ENCODE assay signal across 28 cellular contexts in genomic region chr3:38626171-38626570, GRCh38. TPM values are rescaled to one million over a fixed set of nuclear protein-coding genes. Genes with fewer than 3 reads are reported as not detected.
DNase-seq lines count a peak whose midpoint lies in the region; ATAC-seq, FAIRE-seq and TF ChIP-seq lines count a peak whose summit lies in the region.
"Had no signal": no experiment of that assay in that cellular context is flagged by ENCODE, and none has a peak within 500 bp of the region (broad histone marks: within the 10 kb centered on the region; RNA-seq: fewer than 3 reads in every experiment).

No MANE protein-coding gene starts in this region.

- H3K79me1 ChIP-seq in neuronal stem cell (ENCODE audit: low read depth, low read length), result no peaks in the 10 kb centered on the region

- H4K20me1 ChIP-seq in HCT116 (ENCODE audit: insufficient read depth), result no peaks in the 10 kb centered on the region
- H4K20me1 ChIP-seq: BLaER1 treated with 17β-estradiol and CSF1 and Interleukin-3, amounts not matched to agents 10 nM and 100 nM had no signal

- H4K8ac ChIP-seq in neuronal stem cell (ENCODE audit: low read depth, low read length), result no peak overlapping the region

- TF ChIP-seq CTCF in HCT116 (IDR thresholded peaks at IDR 0.05 in 2 of 3, conservative IDR thresholded peaks at IDR 0.05 in 1 of 3; ENCODE audit: borderline replicate concordance in 1 of 3, insufficient read depth in 1 of 3, low read depth in 2 of 3, low read length in 2 of 3), result no peak
- TF ChIP-seq CTCF in RWPE2 (IDR thresholded peaks at IDR 0.05; ENCODE audit: poor library complexity, severe bottlenecking), result no peak
- TF ChIP-seq CTCF in natural killer cell (IDR thresholded peaks at IDR 0.05), result no peak

- H3K36me3 ChIP-seq in HCT116 (ENCODE audit: control insufficient read depth in 1 of 2, insufficient read depth in 2 of 2, low read length in 2 of 2) (no peaks in the 10 kb centered on the region), RWPE2 (ENCODE audit: low read depth) (no peaks in the 10 kb centered on the region), neuronal stem cell (replicated peaks in 1 of 2; ENCODE audit: control insufficient read depth in 2 of 2, insufficient read depth in 2 of 2, low read length in 2 of 2) (no peaks in the 10 kb centered on the region)
- H3K36me3 ChIP-seq: BLaER1 treated with 17β-estradiol and CSF1 and Interleukin-3, amounts not matched to agents 10 nM and 100 nM had no signal

- CTCF ChIA-PET in HCT116 (lab: Charles Lee), result no interaction called here

- H3K27me3 ChIP-seq in HCT116 (ENCODE audit: insufficient read depth, low read length), result no peaks in the 10 kb centered on the region
- no peaks in the 10 kb centered on the region for H3K27me3 ChIP-seq in RWPE2 (ENCODE audit: insufficient read depth, poor library complexity, severe bottlenecking)
- peaks cover 0 to 50% (median 0%) of the 10 kb centered on the region in 3 experiments for H3K27me3 ChIP-seq in neuronal stem cell (ENCODE audit: control insufficient read depth in 3 of 3, insufficient read depth in 3 of 3, low read depth in 1 of 3, low read length in 3 of 3)
- H3K27me3 ChIP-seq: BLaER1 treated with 17β-estradiol and CSF1 and Interleukin-3, amounts not matched to agents 10 nM and 100 nM had no signal

- no peak for TF ChIP-seq RAD21 in HCT116 (IDR thresholded peaks at IDR 0.05; ENCODE audit: low read depth)

- ATAC-seq in HCT116 (peak; percentile 26; the same call in 1 of the 2 replicates), RWPE2 (ENCODE audit: low read depth) (peak; percentile 17; the same call in 1 of the 3 replicates), esophagus mucosa (peak; percentile 31), natural killer cell (no peak)
- ATAC-seq: A549, GM12878 had no signal

- H3K4me3 ChIP-seq in HCT116 (replicated peaks in 1 of 2; ENCODE audit: low read depth in 1 of 2, low read length in 2 of 2) (no peak overlapping the region), RWPE2 (ENCODE audit: severe bottlenecking) (no peak overlapping the region), neuronal stem cell (ENCODE audit: low read length in 2 of 2) (no peak overlapping the region)
- H3K4me3 ChIP-seq: A549; BLaER1 treated with 17β-estradiol and CSF1 and Interleukin-3, amounts not matched to agents 10 nM and 100 nM; GM12878 had no signal

- no peaks in the 10 kb centered on the region for H3K79me2 ChIP-seq in HCT116 (ENCODE audit: insufficient read depth, low read length)

- H3K27me3 Mint-ChIP-seq in natural killer cell (ENCODE audit: low read depth in 2 of 2), result no peaks in the 10 kb centered on the region
- H3K27me3 Mint-ChIP-seq: CD4-positive, alpha-beta memory T cell; CD4-positive, CD25-positive, alpha-beta regulatory T cell had no signal

- no peak overlapping the region for H3K18ac ChIP-seq in neuronal stem cell (ENCODE audit: low read length)

- intact Hi-C loops in HCT116 (cut with micrococcal nuclease), result no loop called here
- intact Hi-C loops in natural killer cell (cut with micrococcal nuclease), result no loop called here

- no CpG with 5 or more reads among the region's 5 CpGs for WGBS in neuronal stem cell (ENCODE audit: extremely low coverage in 2 of 2, insufficient read length in 2 of 2, insufficient replicate concordance in 1 of 2), 2 donors

- DNase-seq in HCT116 (ENCODE audit: low read depth, low spot score), result no peak
- no peak for DNase-seq in RWPE2 (ENCODE audit: low spot score)
- no peak for DNase-seq in neuronal stem cell (ENCODE audit: low spot score)
- no peak for DNase-seq in natural killer cell
- no peak for DNase-seq in frontal cortex (ENCODE audit: low spot score in 2 of 2)
- DNase-seq in activated gamma-delta T cell treated with Interleukin-2 at 50 U/mL for 16 hours, result no peak
- DNase-seq in amniotic stem cell (lab: John Stamatoyannopoulos, UW), result no peak
- DNase-seq: AML-193; CD4-positive, alpha-beta memory T cell; CD4-positive, CD25-positive, alpha-beta regulatory T cell; CD8-positive, alpha-beta memory T cell; COR-L47; DMS 273 treated with DMSO at 0.1 percent for 48 hours; DMS153; DMS53; DMS79; DND-41; EL; GDM1 had no signal

- no peak overlapping the region for H3K14ac ChIP-seq in neuronal stem cell (ENCODE audit: low read length)

- RAD21 ChIA-PET in HCT116 (lab: Charles Lee; ENCODE audit: low non-redundant PET in 1 of 2, low total read pairs in 2 of 2, uncharacterized antibody in 2 of 2, unreplicated experiment in 2 of 2), result no interaction called here

- no peak overlapping the region for H4K91ac ChIP-seq in neuronal stem cell (ENCODE audit: low read depth, low read length, poor library complexity)

- POLR2A ChIA-PET in HCT116 (lab: Charles Lee), result no interaction called here

- no peak for TF ChIP-seq POLR2A in HCT116 (IDR thresholded peaks at IDR 0.05; ENCODE audit: borderline replicate concordance, extremely low read depth, insufficient read depth, insufficient read length)

- H3K9me3 ChIP-seq in HCT116 (ENCODE audit: control insufficient read depth in 1 of 2, insufficient read depth in 1 of 2, low read depth in 1 of 2, low read length in 2 of 2), result no peaks in the 10 kb centered on the region
- H3K9me3 ChIP-seq in RWPE2 (ENCODE audit: severe bottlenecking), result no peaks in the 10 kb centered on the region
- H3K9me3 ChIP-seq in neuronal stem cell (replicated peaks in 1 of 2; ENCODE audit: control insufficient read depth in 2 of 2, insufficient read depth in 1 of 2, low read depth in 1 of 2, low read length in 2 of 2), result no peaks in the 10 kb centered on the region
- H3K9me3 ChIP-seq: A549; BLaER1 treated with 17β-estradiol and CSF1 and Interleukin-3, amounts not matched to agents 10 nM and 100 nM had no signal

- H2BK5ac ChIP-seq in neuronal stem cell (ENCODE audit: low read length), result no peak overlapping the region

- no peaks in the 10 kb centered on the region for H3K4me1 Mint-ChIP-seq in natural killer cell
- H3K4me1 Mint-ChIP-seq: B cell; CD4-positive, alpha-beta memory T cell; CD4-positive, CD25-positive, alpha-beta regulatory T cell; CD8-positive, alpha-beta memory T cell had no signal

- H3K27ac Mint-ChIP-seq in natural killer cell, result no peak overlapping the region
- H3K27ac Mint-ChIP-seq: B cell; CD4-positive, alpha-beta memory T cell; CD4-positive, CD25-positive, alpha-beta regulatory T cell; CD8-positive, alpha-beta memory T cell had no signal

- H2AFZ ChIP-seq in HCT116 (ENCODE audit: low read depth, low read length, poor library complexity, severe bottlenecking) (no peak overlapping the region), neuronal stem cell (ENCODE audit: low read length) (no peak overlapping the region)

- H3K36me3 Mint-ChIP-seq in natural killer cell, result no peaks in the 10 kb centered on the region
- H3K36me3 Mint-ChIP-seq: CD4-positive, alpha-beta memory T cell; CD4-positive, CD25-positive, alpha-beta regulatory T cell; CD8-positive, alpha-beta memory T cell had no signal

- H3K4ac ChIP-seq in neuronal stem cell (ENCODE audit: low read length), result no peak overlapping the region

- H3K9ac ChIP-seq in HCT116 (ENCODE audit: low read length) (no peak overlapping the region), neuronal stem cell (ENCODE audit: low read depth, low read length, poor library complexity) (no peak overlapping the region)
- H3K9ac ChIP-seq: BLaER1 treated with 17β-estradiol and CSF1 and Interleukin-3, amounts not matched to agents 10 nM and 100 nM had no signal

- peak overlapping the region; percentile 57 for H3K23ac ChIP-seq in neuronal stem cell (ENCODE audit: low read depth, low read length, poor library complexity)

- H3K9me2 ChIP-seq in HCT116 (ENCODE audit: insufficient read depth), result no peaks in the 10 kb centered on the region

- no peak overlapping the region for H2BK120ac ChIP-seq in neuronal stem cell (ENCODE audit: low read depth, low read length)

- H2AK5ac ChIP-seq in neuronal stem cell (ENCODE audit: low read depth, low read length), result no peak overlapping the region

- no TSS peak for BruUV-seq in HCT116 (replicated peaks; lab: Mats Ljungman, UMichigan)

- H2BK15ac ChIP-seq in neuronal stem cell (ENCODE audit: low read length), result no peak overlapping the region

- no peak overlapping the region for H3K27ac ChIP-seq in HCT116 (ENCODE audit: low read depth, low read length)
- no peak overlapping the region for H3K27ac ChIP-seq in RWPE2 (ENCODE audit: poor library complexity, severe bottlenecking)
- no peak overlapping the region for H3K27ac ChIP-seq in neuronal stem cell (replicated peaks; ENCODE audit: low read length)
- H3K27ac ChIP-seq: 22Rv1; A549; BLaER1 treated with 17β-estradiol and CSF1 and Interleukin-3, amounts not matched to agents 10 nM and 100 nM; C4-2B had no signal

- H3K4me2 ChIP-seq in HCT116 (ENCODE audit: low read length), result peak overlapping the region; percentile 13; the same call in 1 of the 2 replicates
- no peak overlapping the region for H3K4me2 ChIP-seq in neuronal stem cell (ENCODE audit: insufficient read depth, low read length, poor library complexity, severe bottlenecking)
- H3K4me2 ChIP-seq: A549; BLaER1 treated with 17β-estradiol and CSF1 and Interleukin-3, amounts not matched to agents 10 nM and 100 nM had no signal

- H2BK12ac ChIP-seq in neuronal stem cell (ENCODE audit: low read length), result no peak overlapping the region

- FAIRE-seq in frontal cortex (lab: Jason Lieb, UNC), result no peak
- FAIRE-seq: A549, GM12878, GM12892, GM18507 had no signal

- no peaks in the 10 kb centered on the region for H3K9me3 Mint-ChIP-seq in natural killer cell
- H3K9me3 Mint-ChIP-seq: CD4-positive, alpha-beta memory T cell; CD4-positive, CD25-positive, alpha-beta regulatory T cell; CD8-positive, alpha-beta memory T cell had no signal

- no peak overlapping the region for H3K4me3 Mint-ChIP-seq in natural killer cell
- H3K4me3 Mint-ChIP-seq: B cell; CD4-positive, alpha-beta memory T cell; CD4-positive, CD25-positive, alpha-beta regulatory T cell; CD8-positive, alpha-beta memory T cell had no signal

- H3K4me1 ChIP-seq in HCT116 (ENCODE audit: control insufficient read depth in 1 of 2, insufficient read depth in 2 of 2, low read length in 2 of 2), result peaks cover 0 to 14% of the 10 kb centered on the region in 2 experiments; a peak in 1 of 4 replicates
- H3K4me1 ChIP-seq in RWPE2 (ENCODE audit: insufficient read depth, poor library complexity, severe bottlenecking), result no peaks in the 10 kb centered on the region
- peaks cover 0 to 15% of the 10 kb centered on the region in 2 donors for H3K4me1 ChIP-seq in neuronal stem cell (ENCODE audit: control insufficient read depth in 2 of 2, insufficient read depth in 1 of 2, low read depth in 1 of 2, low read length in 2 of 2)
- H3K4me1 ChIP-seq: A549 had no signal

TF ChIP-seq in HCT116, 20 proteins besides CTCF, POLR2A, EP300 and RAD21 (continues in another document):
- TF ChIP-seq ZFX (IDR thresholded peaks at IDR 0.05), result no peak

RNA-seq across cellular contexts. Expression of gene SCN5A, which starts 23.3 kb away (rescaled TPM):
- total RNA-seq in HCT116 (2021; ENCODE audit: unreplicated experiment) (11.5 TPM), esophagus mucosa (not detected), natural killer cell (under 1 TPM in 1 of 3 donors, not detected in 2; 0.50 TPM), frontal cortex (1.2 TPM)
- polyA plus RNA-seq in HCT116 (2012), result 4.4 and 4.9 TPM in 2 replicates
- 1.3 TPM for polyA plus RNA-seq in neuronal stem cell (2013, experiment 1 of 2)
- 1.5 TPM for polyA plus RNA-seq in neuronal stem cell (2013, experiment 2 of 2)
- total RNA-seq: CD4-positive, CD25-positive, alpha-beta regulatory T cell; GM12878 had no signal
- polyA plus RNA-seq: CD4-positive, alpha-beta memory T cell; CD4-positive, CD25-positive, alpha-beta regulatory T cell; CD8-positive, alpha-beta memory T cell; GM12878 had no signal

Comparison
In these comparisons a context has a peak if more than half of its experiments do, and no peak if none do; other contexts are left out.
1. ATAC-seq: peak in HCT116 (single experiment), RWPE2 (single experiment) and esophagus mucosa (single experiment); none in natural killer cell (0 of 3).